Comparison of ENCODE assay signal across 9 cellular contexts in genomic region chr19:35743640-35744306, GRCh38. TPM values are rescaled to one million over a fixed set of nuclear protein-coding genes. Genes with fewer than 3 reads are reported as not detected.
DNase-seq lines count a peak whose midpoint lies in the region.
"Had no signal": no experiment of that assay in that cellular context is flagged by ENCODE, and none has a peak within 500 bp of the region (broad histone marks: within the 10 kb centered on the region; RNA-seq: fewer than 3 reads in every experiment).

No MANE protein-coding gene starts in this region.

- H3K27ac ChIP-seq in duodenal mucosa (ENCODE audit: low read depth, low read length) (no peak overlapping the region), skeletal muscle tissue (ENCODE audit: low read depth, low read length) (no peak overlapping the region)
- H3K27ac ChIP-seq: SJSA1 had no signal

- no peak for DNase-seq in NT2/D1 (ENCODE audit: low read depth, low spot score)
- DNase-seq in activated gamma-delta T cell (lab: John Stamatoyannopoulos, UW), result no peak
- no peak for DNase-seq in mesenteric fat pad (ENCODE audit: low spot score)
- DNase-seq in GM03348 (ENCODE audit: low spot score), result no peak
- DNase-seq: KBM-7 had no signal

- H3K36me3 ChIP-seq in NT2/D1 (ENCODE audit: insufficient read depth, insufficient read length, low read length) (peaks cover 22% of the 10 kb centered on the region), duodenal mucosa (ENCODE audit: control insufficient read depth in 1 of 2, insufficient read depth in 2 of 2, low read length in 2 of 2) (peaks cover 4% of the 10 kb centered on the region in 2 donors), skeletal muscle tissue (ENCODE audit: control insufficient read depth in 3 of 3, insufficient read depth in 3 of 3, low read length in 3 of 3) (peaks cover 13 to 19% (median 17%) of the 10 kb centered on the region in 3 donors)

- H3K9me3 ChIP-seq in NT2/D1 (ENCODE audit: insufficient read depth, low read length), result no peaks in the 10 kb centered on the region
- no peaks in the 10 kb centered on the region for H3K9me3 ChIP-seq in duodenal mucosa (ENCODE audit: control insufficient read depth in 1 of 2, low read length in 2 of 2)
- H3K9me3 ChIP-seq in skeletal muscle tissue (ENCODE audit: control insufficient read depth in 3 of 3, low read length in 3 of 3), result no peaks in the 10 kb centered on the region
- H3K9me3 ChIP-seq: SJSA1 had no signal

- H3K4me3 ChIP-seq in NT2/D1 (ENCODE audit: insufficient read length, low read depth) (no peak overlapping the region), duodenal mucosa (ENCODE audit: low read depth in 1 of 2, low read length in 2 of 2) (peak overlapping the region; percentile 90 to 91), skeletal muscle tissue (ENCODE audit: low read length in 3 of 3) (peak overlapping the region; percentile 88 to 98 (median 94))

- H3K4me1 ChIP-seq in NT2/D1 (ENCODE audit: insufficient read depth, insufficient read length) (peaks cover 9% of the 10 kb centered on the region), duodenal mucosa (ENCODE audit: control insufficient read depth in 1 of 2, insufficient read depth in 2 of 2, low read length in 2 of 2) (peaks cover 24 to 37% of the 10 kb centered on the region in 2 donors), skeletal muscle tissue (ENCODE audit: control insufficient read depth in 3 of 3, insufficient read depth in 3 of 3, low read length in 3 of 3) (peaks cover 34 to 62% (median 45%) of the 10 kb centered on the region in 3 donors)

- H3K27me3 ChIP-seq in NT2/D1 (ENCODE audit: insufficient read depth, insufficient read length) (no peaks in the 10 kb centered on the region), duodenal mucosa (ENCODE audit: control insufficient read depth in 1 of 2, insufficient read depth in 2 of 2, low read length in 2 of 2) (no peaks in the 10 kb centered on the region), skeletal muscle tissue (ENCODE audit: control insufficient read depth in 3 of 3, insufficient read depth in 3 of 3, low read length in 3 of 3) (no peaks in the 10 kb centered on the region)
- H3K27me3 ChIP-seq: SJSA1 had no signal

- H3K9ac ChIP-seq in NT2/D1 (ENCODE audit: insufficient read length, low read depth) (peak overlapping the region; percentile 33), duodenal mucosa (ENCODE audit: low read depth in 1 of 2, low read length in 2 of 2) (no peak overlapping the region), skeletal muscle tissue (ENCODE audit: low read depth in 1 of 3, low read length in 3 of 3) (peak overlapping the region in 2 of 3 donors; percentile 16 to 96)

RNA-seq across cellular contexts. Expression of gene U2AF1L4, which starts 1.4 kb away (rescaled TPM):
- total RNA-seq in skeletal muscle tissue, result 3.7 TPM
- 12.8 TPM for total RNA-seq in mesenteric fat pad

RNA-seq across cellular contexts. Expression of gene IGFLR1, which starts 1.5 kb away (rescaled TPM):
- total RNA-seq in skeletal muscle tissue, result 3.1 TPM
- total RNA-seq in mesenteric fat pad, result 10.8 TPM

RNA-seq across cellular contexts. Expression of gene PSENEN, which starts 1.7 kb away (rescaled TPM):
- total RNA-seq in skeletal muscle tissue (7.8 TPM), mesenteric fat pad (66.8 TPM)

RNA-seq across cellular contexts. Expression of gene LIN37, which starts 4.6 kb away (rescaled TPM):
- total RNA-seq in skeletal muscle tissue, result 3.1 TPM
- 12.9 TPM for total RNA-seq in mesenteric fat pad

RNA-seq across cellular contexts. Expression of gene HSPB6, which starts 13.1 kb away (rescaled TPM):
- total RNA-seq in skeletal muscle tissue, result 52.7 TPM
- 506 TPM for total RNA-seq in mesenteric fat pad
- total RNA-seq: H4, SJSA1 had no signal

Comparison
In these comparisons a context has a peak if more than half of its experiments do, and no peak if none do; other contexts are left out.
1. H3K9ac ChIP-seq: peak in NT2/D1 (single experiment) and skeletal muscle tissue (2 of 3); none in duodenal mucosa (0 of 2).